1 cellular context compared by ENCODE assay signal in the genomic region with DNA sequence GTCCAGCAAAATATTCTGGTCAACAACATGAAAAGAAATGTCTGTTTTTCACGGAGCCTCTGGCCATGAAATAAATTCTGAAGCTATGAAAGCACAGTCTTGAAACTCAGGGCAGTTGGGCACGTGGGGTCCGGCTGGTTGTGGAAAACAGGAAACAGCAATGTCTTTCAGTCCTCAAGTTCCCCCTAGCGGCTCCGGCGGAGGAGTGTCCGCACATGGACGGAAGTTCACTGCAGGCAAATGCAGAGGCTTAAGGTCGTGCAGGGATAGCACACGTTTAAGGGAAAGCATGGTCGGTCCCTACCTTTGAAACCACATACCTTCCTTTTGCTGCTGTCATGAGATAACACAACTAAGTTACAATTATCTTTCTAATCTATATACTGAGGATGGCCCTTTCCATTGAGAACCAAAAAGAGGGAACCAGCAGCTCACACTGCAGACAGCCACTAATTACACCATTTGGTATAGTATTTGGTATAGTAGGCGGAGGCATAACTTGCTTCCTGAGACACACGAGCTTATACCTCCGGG.
TF ChIP-seq lines count a peak whose summit lies in the region.

No MANE protein-coding gene starts in this region.

TF ChIP-seq in HepG2, 621 proteins besides CTCF, POLR2A, EP300 and RAD21 (continued from another document and continues in another):
- TF ChIP-seq, protein P1, sequence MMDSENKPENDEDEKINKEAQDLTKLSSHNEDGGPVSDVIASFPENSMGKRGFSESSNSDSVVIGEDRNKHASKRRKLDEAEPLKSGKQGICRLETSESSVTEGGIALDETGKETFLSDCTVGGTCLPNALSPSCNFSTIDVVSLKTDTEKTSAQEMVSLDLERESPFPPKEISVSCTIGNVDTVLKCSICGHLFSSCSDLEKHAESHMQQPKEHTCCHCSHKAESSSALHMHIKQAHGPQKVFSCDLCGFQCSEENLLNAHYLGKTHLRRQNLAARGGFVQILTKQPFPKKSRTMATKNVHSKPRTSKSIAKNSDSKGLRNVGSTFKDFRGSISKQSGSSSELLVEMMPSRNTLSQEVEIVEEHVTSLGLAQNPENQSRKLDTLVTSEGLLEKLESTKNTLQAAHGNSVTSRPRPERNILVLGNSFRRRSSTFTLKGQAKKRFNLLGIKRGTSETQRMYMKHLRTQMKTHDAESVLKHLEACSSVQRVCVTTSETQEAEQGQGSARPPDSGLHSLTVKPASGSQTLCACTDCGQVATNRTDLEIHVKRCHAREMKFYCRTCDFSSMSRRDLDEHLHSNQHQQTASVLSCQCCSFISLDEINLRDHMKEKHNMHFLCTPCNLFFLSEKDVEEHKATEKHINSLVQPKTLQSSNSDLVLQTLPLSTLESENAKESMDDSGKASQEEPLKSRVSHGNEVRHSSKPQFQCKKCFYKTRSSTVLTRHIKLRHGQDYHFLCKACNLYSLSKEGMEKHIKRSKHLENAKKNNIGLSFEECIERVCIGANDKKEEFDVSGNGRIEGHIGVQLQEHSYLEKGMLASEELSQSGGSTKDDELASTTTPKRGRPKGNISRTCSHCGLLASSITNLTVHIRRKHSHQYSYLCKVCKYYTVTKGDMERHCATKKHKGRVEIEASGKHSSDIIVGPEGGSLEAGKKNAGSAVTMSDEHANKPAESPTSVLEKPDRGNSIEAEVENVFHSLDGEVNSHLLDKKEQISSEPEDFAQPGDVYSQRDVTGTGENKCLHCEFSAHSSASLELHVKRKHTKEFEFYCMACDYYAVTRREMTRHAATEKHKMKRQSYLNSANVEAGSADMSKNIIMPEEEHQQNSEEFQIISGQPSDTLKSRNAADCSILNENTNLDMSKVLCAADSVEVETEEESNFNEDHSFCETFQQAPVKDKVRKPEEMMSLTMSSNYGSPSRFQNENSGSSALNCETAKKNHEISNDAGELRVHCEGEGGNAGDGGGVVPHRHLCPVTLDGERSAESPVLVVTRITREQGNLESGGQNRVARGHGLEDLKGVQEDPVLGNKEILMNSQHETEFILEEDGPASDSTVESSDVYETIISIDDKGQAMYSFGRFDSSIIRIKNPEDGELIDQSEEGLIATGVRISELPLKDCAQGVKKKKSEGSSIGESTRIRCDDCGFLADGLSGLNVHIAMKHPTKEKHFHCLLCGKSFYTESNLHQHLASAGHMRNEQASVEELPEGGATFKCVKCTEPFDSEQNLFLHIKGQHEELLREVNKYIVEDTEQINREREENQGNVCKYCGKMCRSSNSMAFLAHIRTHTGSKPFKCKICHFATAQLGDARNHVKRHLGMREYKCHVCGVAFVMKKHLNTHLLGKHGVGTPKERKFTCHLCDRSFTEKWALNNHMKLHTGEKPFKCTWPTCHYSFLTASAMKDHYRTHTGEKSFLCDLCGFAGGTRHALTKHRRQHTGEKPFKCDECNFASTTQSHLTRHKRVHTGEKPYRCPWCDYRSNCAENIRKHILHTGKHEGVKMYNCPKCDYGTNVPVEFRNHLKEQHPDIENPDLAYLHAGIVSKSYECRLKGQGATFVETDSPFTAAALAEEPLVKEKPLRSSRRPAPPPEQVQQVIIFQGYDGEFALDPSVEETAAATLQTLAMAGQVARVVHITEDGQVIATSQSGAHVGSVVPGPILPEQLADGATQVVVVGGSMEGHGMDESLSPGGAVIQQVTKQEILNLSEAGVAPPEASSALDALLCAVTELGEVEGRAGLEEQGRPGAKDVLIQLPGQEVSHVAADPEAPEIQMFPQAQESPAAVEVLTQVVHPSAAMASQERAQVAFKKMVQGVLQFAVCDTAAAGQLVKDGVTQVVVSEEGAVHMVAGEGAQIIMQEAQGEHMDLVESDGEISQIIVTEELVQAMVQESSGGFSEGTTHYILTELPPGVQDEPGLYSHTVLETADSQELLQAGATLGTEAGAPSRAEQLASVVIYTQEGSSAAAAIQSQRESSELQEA (CRISPR knock-in tag; IDR thresholded peaks at IDR 0.05; ENCODE audit: not compliant biosample characterization) = no peak
- TF ChIP-seq, protein P2, sequence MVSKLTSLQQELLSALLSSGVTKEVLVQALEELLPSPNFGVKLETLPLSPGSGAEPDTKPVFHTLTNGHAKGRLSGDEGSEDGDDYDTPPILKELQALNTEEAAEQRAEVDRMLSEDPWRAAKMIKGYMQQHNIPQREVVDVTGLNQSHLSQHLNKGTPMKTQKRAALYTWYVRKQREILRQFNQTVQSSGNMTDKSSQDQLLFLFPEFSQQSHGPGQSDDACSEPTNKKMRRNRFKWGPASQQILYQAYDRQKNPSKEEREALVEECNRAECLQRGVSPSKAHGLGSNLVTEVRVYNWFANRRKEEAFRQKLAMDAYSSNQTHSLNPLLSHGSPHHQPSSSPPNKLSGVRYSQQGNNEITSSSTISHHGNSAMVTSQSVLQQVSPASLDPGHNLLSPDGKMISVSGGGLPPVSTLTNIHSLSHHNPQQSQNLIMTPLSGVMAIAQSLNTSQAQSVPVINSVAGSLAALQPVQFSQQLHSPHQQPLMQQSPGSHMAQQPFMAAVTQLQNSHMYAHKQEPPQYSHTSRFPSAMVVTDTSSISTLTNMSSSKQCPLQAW (CRISPR knock-in tag; IDR thresholded peaks at IDR 0.05) = peak; percentile 84
- no peak; the same call in 1 of the 2 replicates for TF ChIP-seq KLF11 (CRISPR knock-in tag; IDR thresholded peaks at IDR 0.05)
- no peak for TF ChIP-seq HOXA5 (CRISPR knock-in tag; IDR thresholded peaks at IDR 0.05)
- peak; percentile 66; the same call in 1 of the 2 replicates for TF ChIP-seq HOXA3 (CRISPR knock-in tag; IDR thresholded peaks at IDR 0.05)
- no peak for TF ChIP-seq ZFAT (CRISPR knock-in tag; conservative IDR thresholded peaks at IDR 0.05)
- TF ChIP-seq, protein P3, sequence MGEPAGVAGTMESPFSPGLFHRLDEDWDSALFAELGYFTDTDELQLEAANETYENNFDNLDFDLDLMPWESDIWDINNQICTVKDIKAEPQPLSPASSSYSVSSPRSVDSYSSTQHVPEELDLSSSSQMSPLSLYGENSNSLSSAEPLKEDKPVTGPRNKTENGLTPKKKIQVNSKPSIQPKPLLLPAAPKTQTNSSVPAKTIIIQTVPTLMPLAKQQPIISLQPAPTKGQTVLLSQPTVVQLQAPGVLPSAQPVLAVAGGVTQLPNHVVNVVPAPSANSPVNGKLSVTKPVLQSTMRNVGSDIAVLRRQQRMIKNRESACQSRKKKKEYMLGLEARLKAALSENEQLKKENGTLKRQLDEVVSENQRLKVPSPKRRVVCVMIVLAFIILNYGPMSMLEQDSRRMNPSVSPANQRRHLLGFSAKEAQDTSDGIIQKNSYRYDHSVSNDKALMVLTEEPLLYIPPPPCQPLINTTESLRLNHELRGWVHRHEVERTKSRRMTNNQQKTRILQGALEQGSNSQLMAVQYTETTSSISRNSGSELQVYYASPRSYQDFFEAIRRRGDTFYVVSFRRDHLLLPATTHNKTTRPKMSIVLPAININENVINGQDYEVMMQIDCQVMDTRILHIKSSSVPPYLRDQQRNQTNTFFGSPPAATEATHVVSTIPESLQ (CRISPR knock-in tag; conservative IDR thresholded peaks at IDR 0.05) = 0 out of 2 replicates have a peak, but pooled peaks have one; percentile 57
- TF ChIP-seq ZNF790 (CRISPR knock-in tag; IDR thresholded peaks at IDR 0.05; ENCODE audit: borderline replicate concordance) = 0 out of 2 replicates have a peak, but pooled peaks have one; percentile 50
- peak; percentile 61; the same call in 1 of the 2 replicates for TF ChIP-seq HDAC2 (CRISPR knock-in tag; IDR thresholded peaks at IDR 0.05)
- TF ChIP-seq, protein P4, sequence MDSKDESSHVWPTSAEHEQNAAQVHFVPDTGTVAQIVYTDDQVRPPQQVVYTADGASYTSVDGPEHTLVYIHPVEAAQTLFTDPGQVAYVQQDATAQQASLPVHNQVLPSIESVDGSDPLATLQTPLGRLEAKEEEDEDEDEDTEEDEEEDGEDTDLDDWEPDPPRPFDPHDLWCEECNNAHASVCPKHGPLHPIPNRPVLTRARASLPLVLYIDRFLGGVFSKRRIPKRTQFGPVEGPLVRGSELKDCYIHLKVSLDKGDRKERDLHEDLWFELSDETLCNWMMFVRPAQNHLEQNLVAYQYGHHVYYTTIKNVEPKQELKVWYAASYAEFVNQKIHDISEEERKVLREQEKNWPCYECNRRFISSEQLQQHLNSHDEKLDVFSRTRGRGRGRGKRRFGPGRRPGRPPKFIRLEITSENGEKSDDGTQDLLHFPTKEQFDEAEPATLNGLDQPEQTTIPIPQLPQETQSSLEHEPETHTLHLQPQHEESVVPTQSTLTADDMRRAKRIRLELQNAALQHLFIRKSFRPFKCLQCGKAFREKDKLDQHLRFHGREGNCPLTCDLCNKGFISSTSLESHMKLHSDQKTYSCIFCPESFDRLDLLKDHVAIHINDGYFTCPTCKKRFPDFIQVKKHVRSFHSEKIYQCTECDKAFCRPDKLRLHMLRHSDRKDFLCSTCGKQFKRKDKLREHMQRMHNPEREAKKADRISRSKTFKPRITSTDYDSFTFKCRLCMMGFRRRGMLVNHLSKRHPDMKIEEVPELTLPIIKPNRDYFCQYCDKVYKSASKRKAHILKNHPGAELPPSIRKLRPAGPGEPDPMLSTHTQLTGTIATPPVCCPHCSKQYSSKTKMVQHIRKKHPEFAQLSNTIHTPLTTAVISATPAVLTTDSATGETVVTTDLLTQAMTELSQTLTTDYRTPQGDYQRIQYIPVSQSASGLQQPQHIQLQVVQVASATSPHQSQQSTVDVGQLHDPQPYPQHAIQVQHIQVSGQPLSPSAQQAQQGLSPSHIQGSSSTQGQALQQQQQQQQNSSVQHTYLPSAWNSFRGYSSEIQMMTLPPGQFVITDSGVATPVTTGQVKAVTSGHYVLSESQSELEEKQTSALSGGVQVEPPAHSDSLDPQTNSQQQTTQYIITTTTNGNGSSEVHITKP (CRISPR knock-in tag; IDR thresholded peaks at IDR 0.05; ENCODE audit: low read depth) = peak; percentile 58; the same call in 1 of the 2 replicates
- TF ChIP-seq SMAD1 (CRISPR knock-in tag; IDR thresholded peaks at IDR 0.05; ENCODE audit: borderline replicate concordance, low read depth) = 0 out of 2 replicates have a peak, but pooled peaks have one; percentile 38
- TF ChIP-seq ZNF17 (CRISPR knock-in tag; IDR thresholded peaks at IDR 0.05) = no peak
- TF ChIP-seq ELF3 (CRISPR knock-in tag; IDR thresholded peaks at IDR 0.05) = peak; percentile 97
- TF ChIP-seq, protein P5, sequence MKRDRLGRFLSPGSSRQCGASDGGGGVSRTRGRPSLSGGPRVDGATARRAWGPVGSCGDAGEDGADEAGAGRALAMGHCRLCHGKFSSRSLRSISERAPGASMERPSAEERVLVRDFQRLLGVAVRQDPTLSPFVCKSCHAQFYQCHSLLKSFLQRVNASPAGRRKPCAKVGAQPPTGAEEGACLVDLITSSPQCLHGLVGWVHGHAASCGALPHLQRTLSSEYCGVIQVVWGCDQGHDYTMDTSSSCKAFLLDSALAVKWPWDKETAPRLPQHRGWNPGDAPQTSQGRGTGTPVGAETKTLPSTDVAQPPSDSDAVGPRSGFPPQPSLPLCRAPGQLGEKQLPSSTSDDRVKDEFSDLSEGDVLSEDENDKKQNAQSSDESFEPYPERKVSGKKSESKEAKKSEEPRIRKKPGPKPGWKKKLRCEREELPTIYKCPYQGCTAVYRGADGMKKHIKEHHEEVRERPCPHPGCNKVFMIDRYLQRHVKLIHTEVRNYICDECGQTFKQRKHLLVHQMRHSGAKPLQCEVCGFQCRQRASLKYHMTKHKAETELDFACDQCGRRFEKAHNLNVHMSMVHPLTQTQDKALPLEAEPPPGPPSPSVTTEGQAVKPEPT (CRISPR knock-in tag; IDR thresholded peaks at IDR 0.05; ENCODE audit: low read depth) = peak; percentile 99
- TF ChIP-seq, protein P6, sequence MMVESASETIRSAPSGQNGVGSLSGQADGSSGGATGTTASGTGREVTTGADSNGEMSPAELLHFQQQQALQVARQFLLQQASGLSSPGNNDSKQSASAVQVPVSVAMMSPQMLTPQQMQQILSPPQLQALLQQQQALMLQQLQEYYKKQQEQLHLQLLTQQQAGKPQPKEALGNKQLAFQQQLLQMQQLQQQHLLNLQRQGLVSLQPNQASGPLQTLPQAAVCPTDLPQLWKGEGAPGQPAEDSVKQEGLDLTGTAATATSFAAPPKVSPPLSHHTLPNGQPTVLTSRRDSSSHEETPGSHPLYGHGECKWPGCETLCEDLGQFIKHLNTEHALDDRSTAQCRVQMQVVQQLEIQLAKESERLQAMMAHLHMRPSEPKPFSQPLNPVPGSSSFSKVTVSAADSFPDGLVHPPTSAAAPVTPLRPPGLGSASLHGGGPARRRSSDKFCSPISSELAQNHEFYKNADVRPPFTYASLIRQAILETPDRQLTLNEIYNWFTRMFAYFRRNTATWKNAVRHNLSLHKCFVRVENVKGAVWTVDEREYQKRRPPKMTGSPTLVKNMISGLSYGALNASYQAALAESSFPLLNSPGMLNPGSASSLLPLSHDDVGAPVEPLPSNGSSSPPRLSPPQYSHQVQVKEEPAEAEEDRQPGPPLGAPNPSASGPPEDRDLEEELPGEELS (CRISPR knock-in tag; IDR thresholded peaks at IDR 0.05) = peak; percentile 63; the same call in 1 of the 2 replicates
- TF ChIP-seq, protein P7, sequence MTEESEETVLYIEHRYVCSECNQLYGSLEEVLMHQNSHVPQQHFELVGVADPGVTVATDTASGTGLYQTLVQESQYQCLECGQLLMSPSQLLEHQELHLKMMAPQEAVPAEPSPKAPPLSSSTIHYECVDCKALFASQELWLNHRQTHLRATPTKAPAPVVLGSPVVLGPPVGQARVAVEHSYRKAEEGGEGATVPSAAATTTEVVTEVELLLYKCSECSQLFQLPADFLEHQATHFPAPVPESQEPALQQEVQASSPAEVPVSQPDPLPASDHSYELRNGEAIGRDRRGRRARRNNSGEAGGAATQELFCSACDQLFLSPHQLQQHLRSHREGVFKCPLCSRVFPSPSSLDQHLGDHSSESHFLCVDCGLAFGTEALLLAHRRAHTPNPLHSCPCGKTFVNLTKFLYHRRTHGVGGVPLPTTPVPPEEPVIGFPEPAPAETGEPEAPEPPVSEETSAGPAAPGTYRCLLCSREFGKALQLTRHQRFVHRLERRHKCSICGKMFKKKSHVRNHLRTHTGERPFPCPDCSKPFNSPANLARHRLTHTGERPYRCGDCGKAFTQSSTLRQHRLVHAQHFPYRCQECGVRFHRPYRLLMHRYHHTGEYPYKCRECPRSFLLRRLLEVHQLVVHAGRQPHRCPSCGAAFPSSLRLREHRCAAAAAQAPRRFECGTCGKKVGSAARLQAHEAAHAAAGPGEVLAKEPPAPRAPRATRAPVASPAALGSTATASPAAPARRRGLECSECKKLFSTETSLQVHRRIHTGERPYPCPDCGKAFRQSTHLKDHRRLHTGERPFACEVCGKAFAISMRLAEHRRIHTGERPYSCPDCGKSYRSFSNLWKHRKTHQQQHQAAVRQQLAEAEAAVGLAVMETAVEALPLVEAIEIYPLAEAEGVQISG (CRISPR knock-in tag; IDR thresholded peaks at IDR 0.05) = peak; percentile 69
- TF ChIP-seq ZNF30 (CRISPR knock-in tag; IDR thresholded peaks at IDR 0.05) = no peak
- TF ChIP-seq MIER2 (CRISPR knock-in tag; IDR thresholded peaks at IDR 0.05) = peak; percentile 62; the same call in 1 of the 2 replicates
- TF ChIP-seq SMC3 (IDR thresholded peaks at IDR 0.05; ENCODE audit: low read length) = peak; percentile 100
- TF ChIP-seq, protein P8, sequence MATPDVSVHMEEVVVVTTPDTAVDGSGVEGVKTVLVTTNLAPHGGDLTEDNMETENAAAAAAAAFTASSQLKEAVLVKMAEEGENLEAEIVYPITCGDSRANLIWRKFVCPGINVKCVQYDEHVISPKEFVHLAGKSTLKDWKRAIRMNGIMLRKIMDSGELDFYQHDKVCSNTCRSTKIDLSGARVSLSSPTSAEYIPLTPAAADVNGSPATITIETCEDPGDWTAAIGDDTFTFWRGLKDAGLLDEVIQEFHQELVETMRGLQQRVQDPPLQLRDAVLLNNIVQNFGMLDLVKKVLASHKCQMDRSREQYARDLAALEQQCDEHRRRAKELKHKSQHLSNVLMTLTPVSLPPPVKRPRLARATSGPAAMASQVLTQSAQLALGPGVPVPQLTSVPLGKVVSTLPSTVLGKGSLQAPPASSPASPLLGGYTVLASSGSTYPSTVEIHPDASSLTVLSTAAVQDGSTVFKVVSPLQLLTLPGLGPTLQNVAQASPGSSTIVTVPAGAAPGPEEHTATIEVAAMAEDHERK (CRISPR knock-in tag; IDR thresholded peaks at IDR 0.05; ENCODE audit: low read depth) = no peak
- peak; percentile 88 for TF ChIP-seq BHLHE40 (IDR thresholded peaks at IDR 0.05; ENCODE audit: low read length)
- peak; percentile 67 for TF ChIP-seq BORCS8-MEF2B (CRISPR knock-in tag; IDR thresholded peaks at IDR 0.05)
- TF ChIP-seq ZNF619 (CRISPR knock-in tag; IDR thresholded peaks at IDR 0.05) = peak; percentile 18; the same call in 1 of the 2 replicates
- TF ChIP-seq ZNF143 (CRISPR knock-in tag; IDR thresholded peaks at IDR 0.05) = 0 out of 2 replicates have a peak, but pooled peaks have one; percentile 8
- TF ChIP-seq DPF2 (CRISPR knock-in tag; IDR thresholded peaks at IDR 0.05; ENCODE audit: borderline replicate concordance, low read depth) = no peak
